In genomic region chr1:202086579-202087350, GRCh38 we compare ENCODE assay signal across 15 cellular contexts. TPM values are rescaled to one million over a fixed set of nuclear protein-coding genes. Genes with fewer than 3 reads are reported as not detected.
DNase-seq lines count a peak whose midpoint lies in the region; ATAC-seq, FAIRE-seq and TF ChIP-seq lines count a peak whose summit lies in the region.
"Had no signal": no experiment of that assay in that cellular context is flagged by ENCODE, and none has a peak within 500 bp of the region (broad histone marks: within the 10 kb centered on the region; RNA-seq: fewer than 3 reads in every experiment).

No MANE protein-coding gene starts in this region.

- H3K4me3 ChIP-seq in A549 = no peak overlapping the region
- H3K4me3 ChIP-seq in K562 = no peak overlapping the region
- no peak overlapping the region for H3K4me3 ChIP-seq in mucosa of descending colon
- H3K4me3 ChIP-seq in lower leg skin (ENCODE audit: low read depth, poor library complexity, severe bottlenecking) = no peak overlapping the region
- H3K4me3 ChIP-seq: BLaER1 had no signal

- H3K4me1 ChIP-seq in A549 (peaks cover 57% of the 10 kb centered on the region), K562 (replicated peaks in 1 of 2; ENCODE audit: control insufficient read depth in 2 of 2, insufficient read depth in 2 of 2, low read length in 2 of 2) (peaks cover 0 to 12% of the 10 kb centered on the region in 2 experiments; a peak in 1 of 5 replicates), mucosa of descending colon (ENCODE audit: low read depth) (peaks cover 28% of the 10 kb centered on the region)
- H3K4me1 ChIP-seq: BLaER1 had no signal

- TF ChIP-seq CTCF in A549 (IDR thresholded peaks at IDR 0.05) = no peak
- TF ChIP-seq CTCF in K562 (IDR thresholded peaks at IDR 0.05 in 2 of 3, conservative IDR thresholded peaks at IDR 0.05 in 1 of 3; ENCODE audit: insufficient read depth in 2 of 3, low read depth in 1 of 3, low read length in 3 of 3) = no peak
- TF ChIP-seq CTCF in mucosa of descending colon (IDR thresholded peaks at IDR 0.05) = no peak
- TF ChIP-seq CTCF in lower leg skin (IDR thresholded peaks at IDR 0.05) = no peak

- H3K4me2 ChIP-seq in A549 (peak overlapping the region; percentile 49), K562 (ENCODE audit: insufficient read depth, low read length) (no peak overlapping the region)
- H3K4me2 ChIP-seq: BLaER1 had no signal

- ATAC-seq in A549 = no peak
- no peak for ATAC-seq in K562
- peak; percentile 53 for ATAC-seq in mucosa of descending colon
- ATAC-seq in activated T-cell treated with anti-CD3 and anti-CD28 coated beads, Interleukin-2, amount 50 U/mL, for 4 hours = no peak
- ATAC-seq in HG03565 (IDR thresholded peaks at IDR 0.05; ENCODE audit: unreplicated experiment) = no peak
- ATAC-seq: activated CD4-positive, CD25-positive, alpha-beta regulatory T cell treated with anti-CD3 and anti-CD28 coated beads, Interleukin-2, amount 50 U/mL, for 24 hours; activated T-helper 17 cell treated with anti-CD3 and anti-CD28 coated beads, Interleukin-2, amount 50 U/mL, for 72 hours had no signal

- FAIRE-seq in A549 (lab: Jason Lieb, UNC) = no peak
- no peak for FAIRE-seq in K562 (lab: Jason Lieb, UNC)

- no peak for TF ChIP-seq RAD21 in A549 (conservative IDR thresholded peaks at IDR 0.05 in 1 of 2, IDR thresholded peaks at IDR 0.05 in 1 of 2)
- TF ChIP-seq RAD21 in K562 (CRISPR knock-in tag; conservative IDR thresholded peaks at IDR 0.05 in 1 of 2, IDR thresholded peaks at IDR 0.05 in 1 of 2) = no peak

- H3K9me3 Mint-ChIP-seq in activated T-cell treated with anti-CD3 and anti-CD28 coated beads, Interleukin-2, amount 50 U/mL, for 4 hours = no peaks in the 10 kb centered on the region
- H3K9me3 Mint-ChIP-seq: activated T-helper 17 cell treated with anti-CD3 and anti-CD28 coated beads, Interleukin-2, amount 50 U/mL, for 72 hours; memory B cell had no signal

- intact Hi-C loops in K562 (cut with micrococcal nuclease) = no loop called here
- intact Hi-C loops in mucosa of descending colon (cut with DNase I, micrococcal nuclease) = no loop called here
- intact Hi-C loops in lower leg skin (cut with DNase I; ENCODE audit: low total_unique reads) = no loop called here

- BruUV-seq in K562 (replicated peaks; lab: Mats Ljungman, UMichigan) = no TSS peak

- DNase-seq in A549 (ENCODE audit: low read depth in 1 of 2, low spot score in 1 of 2) = no peak
- peak; percentile 6 for DNase-seq in HEK293T (ENCODE audit: extremely low spot score)
- peak in 3 of 4 experiments; percentile 12 to 24 (median 16) for DNase-seq in K562 (ENCODE audit: extremely low read depth in 1 of 4, low spot score in 3 of 4)
- DNase-seq in mucosa of descending colon = peak; percentile 85 to 90 (median 88)
- DNase-seq in AML-193 (lab: John Stamatoyannopoulos, UW) = no peak
- DNase-seq in activated T-cell treated with anti-CD3 and anti-CD28 coated beads, Interleukin-2, amount 50 U/mL, for 4 hours = no peak
- DNase-seq in lower leg skin (ENCODE audit: low spot score in 2 of 2) = no peak
- DNase-seq: central memory CD4-positive, alpha-beta T cell; NCI-H1105; stimulated activated CD8-positive, alpha-beta memory T cell treated with anti-CD3 and anti-CD28 coated beads, Interleukin-4, amount 100 ng/mL, for 48 hours had no signal

- H3K9ac ChIP-seq in K562 (ENCODE audit: insufficient read depth in 1 of 2, low read depth in 2 of 2, low read length in 2 of 2) = no peak overlapping the region
- H3K9ac ChIP-seq: BLaER1 had no signal

- H4K20me1 ChIP-seq in K562 (replicated peaks; ENCODE audit: control insufficient read depth, insufficient read depth, low read length) = no peaks in the 10 kb centered on the region; the same call in 1 of the 2 replicates
- H4K20me1 ChIP-seq: BLaER1 had no signal

- POLR2A ChIA-PET in A549 (lab: Yijun Ruan, JAX) (no interaction called here), HEK293T (lab: Yijun Ruan, JAX) (no interaction called here), K562 (lab: Yijun Ruan, JAX) (interaction anchor here (0.6 to 1.2 kb wide), 4 partner anchors 9 to 69 kb away, joined by 3 to 4 read pairs (median 3); no protein-coding TSS in a partner anchor)

- no peaks in the 10 kb centered on the region for H3K9me1 ChIP-seq in K562 (ENCODE audit: control insufficient read depth, insufficient read depth, low read length)

- CTCF ChIA-PET in A549 (lab: Yijun Ruan, JAX) = interaction anchor here (1.0 to 2.5 kb wide), 7 partner anchors 8 to 87 kb away, joined by 3 to 8 read pairs (median 7); partner anchors contain the start of gene ELF3
- CTCF ChIA-PET in HEK293T (lab: Yijun Ruan, JAX) = no interaction called here
- CTCF ChIA-PET in K562 (lab: Yijun Ruan, JAX; ENCODE audit: low intra/inter-chr PET ratio) = no interaction called here

- H3K36me3 ChIP-seq in K562 (ENCODE audit: control insufficient read depth, insufficient read depth, low read length) = no peaks in the 10 kb centered on the region
- no peaks in the 10 kb centered on the region for H3K36me3 ChIP-seq in mucosa of descending colon (ENCODE audit: low read depth)
- H3K36me3 ChIP-seq: BLaER1 had no signal

- TF ChIP-seq POLR2A in A549 (IDR thresholded peaks at IDR 0.05; ENCODE audit: low read length) (no peak), K562 (conservative IDR thresholded peaks at IDR 0.05) (no peak), lower leg skin (IDR thresholded peaks at IDR 0.05) (no peak)

- TF ChIP-seq EP300 in A549 (IDR thresholded peaks at IDR 0.05) (no peak), K562 (IDR thresholded peaks at IDR 0.05; ENCODE audit: low read length) (no peak)

- 55% methylated on average over 7 of the region's 7 CpGs for WGBS in A549 (ENCODE audit: missing lambda C conversion rate)
- WGBS in K562 (ENCODE audit: insufficient coverage, low coverage, missing lambda C conversion rate) = 5% methylated on average over 7 of the region's 7 CpGs
- 40 to 44% methylated on average over 6 to 7 of the region's 7 CpGs for WGBS in lower leg skin, 2 donors

- H3K4me1 Mint-ChIP-seq in activated T-cell treated with anti-CD3 and anti-CD28 coated beads, Interleukin-2, amount 50 U/mL, for 4 hours (ENCODE audit: low read depth) = no peaks in the 10 kb centered on the region
- H3K4me1 Mint-ChIP-seq: activated T-helper 17 cell treated with anti-CD3 and anti-CD28 coated beads, Interleukin-2, amount 50 U/mL, for 72 hours; memory B cell had no signal

- peaks cover 6 to 36% of the 10 kb centered on the region in 2 experiments for H3K27me3 ChIP-seq in K562 (ENCODE audit: control insufficient read depth in 2 of 2, insufficient read depth in 2 of 2, low read length in 2 of 2)
- H3K27me3 ChIP-seq: BLaER1 had no signal

- H3K4me3 Mint-ChIP-seq in activated T-cell treated with anti-CD3 and anti-CD28 coated beads, Interleukin-2, amount 50 U/mL, for 4 hours = no peak overlapping the region
- H3K4me3 Mint-ChIP-seq: activated T-helper 17 cell treated with anti-CD3 and anti-CD28 coated beads, Interleukin-2, amount 50 U/mL, for 72 hours; memory B cell had no signal

- H3K9me3 ChIP-seq in A549 (no peaks in the 10 kb centered on the region), K562 (replicated peaks; ENCODE audit: control insufficient read depth, insufficient read depth, low read depth, low read length) (no peaks in the 10 kb centered on the region), mucosa of descending colon (no peaks in the 10 kb centered on the region)
- H3K9me3 ChIP-seq: BLaER1 had no signal

- H3K79me2 ChIP-seq in K562 (ENCODE audit: control insufficient read depth, insufficient read depth, low read length) = no peaks in the 10 kb centered on the region

- in situ Hi-C loops in K562 (cut with MboI) = no loop called here

- H3K27me3 Mint-ChIP-seq in activated T-cell treated with anti-CD3 and anti-CD28 coated beads, Interleukin-2, amount 50 U/mL, for 4 hours (ENCODE audit: low read depth) = no peaks in the 10 kb centered on the region

- no peaks in the 10 kb centered on the region for H3K36me3 Mint-ChIP-seq in activated T-cell treated with anti-CD3 and anti-CD28 coated beads, Interleukin-2, amount 50 U/mL, for 4 hours (ENCODE audit: insufficient read depth)
- H3K36me3 Mint-ChIP-seq: memory B cell had no signal

- H2AFZ ChIP-seq in K562 (ENCODE audit: low read depth, low read length) = no peak overlapping the region

- H3K27ac ChIP-seq in A549 = peak overlapping the region; percentile 60 to 79
- H3K27ac ChIP-seq in K562 (ENCODE audit: extremely low read depth, low read depth, low read length) = no peak overlapping the region
- H3K27ac ChIP-seq: BLaER1 had no signal

RNA-seq across cellular contexts. Expression of gene GPR37L1, which starts 36.0 kb away (rescaled TPM):
- polyA plus RNA-seq in A549 (2011; rRNA removed) (0.13 and 0.15 TPM in 2 replicates), A549 (2017; fragmentation: RNase III; extraction: RNeasy Plus Mini Kit Qiagen cat#74134 plus additional on column Dnase treatment) (0.08 to 0.09 TPM (median 0.09 TPM) in 3 replicates), K562 (2011; rRNA removed) (0.01 TPM in 1 of 2 replicates, not detected in the other), K562 (2014; fragmentation: Illumina TruSeq; extraction: Trizol) (not detected in 2 replicates), K562 (2014; fragmentation: Nextera tagmentation; extraction: Ambion mirVana) (not detected), K562 (2014; rRNA removed) (not detected in 2 replicates)
- polyA plus RNA-seq in A549 (2012; cell fraction: cytosol; rRNA removed) = 0.08 and 0.12 TPM in 2 replicates
- polyA plus RNA-seq in A549 (2012; cell fraction: nucleus; rRNA removed) = 0.24 and 0.27 TPM in 2 replicates
- polyA minus RNA-seq in A549 (2011; rRNA and poly(A)+ RNA removed) = 0.15 and 0.21 TPM in 2 replicates
- not detected in 2 replicates for total RNA-seq in K562 (2011; cell fraction: chromatin; rRNA removed; ENCODE audit: low replicate concordance)
- under 0.01 TPM in 2 replicates for total RNA-seq in K562 (2011; cell fraction: nucleolus; rRNA removed)
- total RNA-seq in K562 (2011; cell fraction: nucleoplasm; rRNA removed) = not detected in 2 replicates
- total RNA-seq in K562 (2014; rRNA removed) (not detected in 2 replicates), K562 (2014; rRNA removed; fragmentation: Illumina TruSeq; extraction: Trizol) (not detected in 2 replicates), K562 (2015; rRNA removed; fragmentation: Illumina TruSeq; extraction: Trizol) (not detected in 2 replicates), K562 (2021) (not detected in 2 replicates), mucosa of descending colon (1 to 10 TPM; 2.4 to 3.5 (median 2.9) TPM), lower leg skin (under 1 TPM in 2 of 4 donors, not detected in 2; 0.02 to 0.06 TPM)
- 0.01 TPM in 1 of 2 replicates, not detected in the other for polyA plus RNA-seq in K562 (2011; cell fraction: cytosol; rRNA removed)
- 0.01 TPM in 1 of 2 replicates, not detected in the other for polyA plus RNA-seq in K562 (2011; cell fraction: nucleus; rRNA removed)
- 0.07 TPM in 2 replicates for polyA plus RNA-seq in K562 (2012)
- not detected in 2 replicates for polyA minus RNA-seq in K562 (2011; rRNA and poly(A)+ RNA removed)
- polyA minus RNA-seq in K562 (2011; cell fraction: cytosol; rRNA and poly(A)+ RNA removed) = not detected in 2 replicates
- polyA minus RNA-seq in K562 (2011; cell fraction: nucleus; rRNA and poly(A)+ RNA removed) = not detected in 2 replicates
- not detected for total RNA-seq in activated T-cell treated with anti-CD3 and anti-CD28 coated beads, Interleukin-2, amount 50 U/mL, for 4 hours
- total RNA-seq: activated T-helper 17 cell treated with anti-CD3 and anti-CD28 coated beads, Interleukin-2, amount 50 U/mL, for 72 hours had no signal

RNA-seq across cellular contexts. Expression of gene ARL8A, which starts 57.8 kb away (rescaled TPM):
- polyA plus RNA-seq in A549 (2011; rRNA removed) (49.8 and 57.8 TPM in 2 replicates), A549 (2017; fragmentation: RNase III; extraction: RNeasy Plus Mini Kit Qiagen cat#74134 plus additional on column Dnase treatment) (18.0 to 25.6 TPM (median 23.4 TPM) in 3 replicates), K562 (2011; rRNA removed) (27.3 and 58.1 TPM in 2 replicates), K562 (2014; fragmentation: Illumina TruSeq; extraction: Trizol) (11.4 and 15.9 TPM in 2 replicates), K562 (2014; fragmentation: Nextera tagmentation; extraction: Ambion mirVana) (under 1 TPM; 0.17 to 0.32 TPM), K562 (2014; rRNA removed) (15.3 and 15.6 TPM in 2 replicates)
- 31.8 and 37.2 TPM in 2 replicates for polyA plus RNA-seq in A549 (2012; cell fraction: cytosol; rRNA removed)
- polyA plus RNA-seq in A549 (2012; cell fraction: nucleus; rRNA removed) = 30.9 and 32.5 TPM in 2 replicates
- polyA minus RNA-seq in A549 (2011; rRNA and poly(A)+ RNA removed) = 26.5 and 50.1 TPM in 2 replicates
- 15.5 and 36.2 TPM in 2 replicates for total RNA-seq in K562 (2011; cell fraction: chromatin; rRNA removed; ENCODE audit: low replicate concordance)
- 13.9 and 24.0 TPM in 2 replicates for total RNA-seq in K562 (2011; cell fraction: nucleolus; rRNA removed)
- 13.5 and 19.8 TPM in 2 replicates for total RNA-seq in K562 (2011; cell fraction: nucleoplasm; rRNA removed)
- total RNA-seq in K562 (2014; rRNA removed) (13.1 and 21.8 TPM in 2 replicates), K562 (2014; rRNA removed; fragmentation: Illumina TruSeq; extraction: Trizol) (7.9 and 9.2 TPM in 2 replicates), K562 (2015; rRNA removed; fragmentation: Illumina TruSeq; extraction: Trizol) (11.1 and 11.8 TPM in 2 replicates), K562 (2021) (19.1 and 22.7 TPM in 2 replicates), mucosa of descending colon (10 to 100 TPM; 36.3 to 69.6 (median 41.2) TPM), lower leg skin (10 to 100 TPM; 36.5 to 68.4 (median 41.3) TPM)
- 17.5 and 24.2 TPM in 2 replicates for polyA plus RNA-seq in K562 (2011; cell fraction: cytosol; rRNA removed)
- polyA plus RNA-seq in K562 (2011; cell fraction: nucleus; rRNA removed) = 31.3 and 39.1 TPM in 2 replicates
- polyA plus RNA-seq in K562 (2012) = 21.7 and 25.7 TPM in 2 replicates
- polyA minus RNA-seq in K562 (2011; rRNA and poly(A)+ RNA removed) = 12.5 and 17.4 TPM in 2 replicates
- 11.4 and 13.7 TPM in 2 replicates for polyA minus RNA-seq in K562 (2011; cell fraction: cytosol; rRNA and poly(A)+ RNA removed)
- 3.4 and 10.0 TPM in 2 replicates for polyA minus RNA-seq in K562 (2011; cell fraction: nucleus; rRNA and poly(A)+ RNA removed)
- 10 to 100 TPM; 48.9 to 55.0 (median 52.1) TPM for total RNA-seq in activated T-cell treated with anti-CD3 and anti-CD28 coated beads, Interleukin-2, amount 50 U/mL, for 4 hours

Comparison
In these comparisons a context has a peak if more than half of its experiments do, and no peak if none do; other contexts are left out.
1. DNase-seq: peak in HEK293T (single experiment), K562 (3 of 4) and mucosa of descending colon (3 of 3); none in A549 (0 of 2), AML-193 (0 of 2), activated T-cell treated with anti-CD3 and anti-CD28 coated beads, Interleukin-2, amount 50 U/mL, for 4 hours (single experiment) and lower leg skin (0 of 2).